ENCODE assay signal across 23 cellular contexts in genomic region chr16:11452746-11453344, GRCh38.
DNase-seq lines count a peak whose midpoint lies in the region; ATAC-seq and TF ChIP-seq lines count a peak whose summit lies in the region.
"Had no signal": no experiment of that assay in that cellular context is flagged by ENCODE, and none has a peak within 500 bp of the region (broad histone marks: within the 10 kb centered on the region; RNA-seq: fewer than 3 reads in every experiment).

No MANE protein-coding gene starts in this region.

- H2AFZ ChIP-seq in mammary epithelial cell (ENCODE audit: low read depth, low read length): peak overlapping the region; percentile 17

- H3K27me3 ChIP-seq in breast epithelium: no peaks in the 10 kb centered on the region
- H3K27me3 ChIP-seq in mammary epithelial cell (ENCODE audit: insufficient read depth, low read length): peaks cover 2% of the 10 kb centered on the region
- no peaks in the 10 kb centered on the region for H3K27me3 ChIP-seq in vagina
- H3K27me3 ChIP-seq: spleen had no signal

- TF ChIP-seq CTCF in breast epithelium (IDR thresholded peaks at IDR 0.05) (no peak), MCF 10A (IDR thresholded peaks at IDR 0.05; ENCODE audit: unreplicated experiment) (no peak), mammary epithelial cell (conservative IDR thresholded peaks at IDR 0.05 in 1 of 2, IDR thresholded peaks at IDR 0.05 in 1 of 2; ENCODE audit: extremely low read depth in 1 of 2, insufficient read depth in 1 of 2, low read depth in 1 of 2, low read length in 2 of 2) (no peak), nephron (IDR thresholded peaks at IDR 0.05; ENCODE audit: unreplicated experiment in 3 of 3) (no peak), vagina (IDR thresholded peaks at IDR 0.05) (no peak)

- H3K79me2 ChIP-seq in mammary epithelial cell (ENCODE audit: insufficient read depth, low read length): no peaks in the 10 kb centered on the region

- POLR2A ChIA-PET in MCF 10A (lab: Yijun Ruan, JAX): no interaction called here

- H3K27me3 Mint-ChIP-seq in MCF 10A (ENCODE audit: insufficient read depth, unreplicated experiment) (peaks cover 19% of the 10 kb centered on the region), nephron (ENCODE audit: low read depth) (peaks cover 9% of the 10 kb centered on the region)
- no peaks in the 10 kb centered on the region for H3K27me3 Mint-ChIP-seq in activated naive CD8-positive, alpha-beta T cell treated with anti-CD3 and anti-CD28 coated beads for 36 hours
- H3K27me3 Mint-ChIP-seq: activated naive CD8-positive, alpha-beta T cell had no signal

- no peak for ATAC-seq in HG03025 (IDR thresholded peaks at IDR 0.05; ENCODE audit: low FRiP score, unreplicated experiment)
- ATAC-seq: CD8-positive, alpha-beta T cell; HepG2; stimulated activated effector memory CD8-positive, alpha-beta T cell treated with anti-CD3 and anti-CD28 coated beads, Interleukin-12 subunit alpha, Interleukin-12 subunit beta, amount 100 ng/mL, for 72 hours had no signal

- H4K20me1 ChIP-seq in mammary epithelial cell (ENCODE audit: insufficient read depth, low read length): no peaks in the 10 kb centered on the region

- TF ChIP-seq POLR2A in breast epithelium (IDR thresholded peaks at IDR 0.05) (no peak), vagina (IDR thresholded peaks at IDR 0.05) (no peak)

- H3K9me3 ChIP-seq in breast epithelium: no peaks in the 10 kb centered on the region
- H3K9me3 ChIP-seq in mammary epithelial cell (replicated peaks; ENCODE audit: insufficient read depth, low read length): no peaks in the 10 kb centered on the region
- no peaks in the 10 kb centered on the region for H3K9me3 ChIP-seq in vagina

- in situ Hi-C loops in mammary epithelial cell (cut with MboI; ENCODE audit: low sequenced_read_pairs in 2 of 2): no loop called here

- DNase-seq in breast epithelium (ENCODE audit: low spot score in 2 of 2) (no peak), MCF 10A (ENCODE audit: unreplicated experiment) (no peak), mammary epithelial cell (no peak), vagina (ENCODE audit: extremely low spot score in 2 of 2) (no peak), NCI-H526 treated with DMSO at 0.1 percent for 48 hours (lab: John Stamatoyannopoulos, UW) (no peak)
- DNase-seq in activated naive CD8-positive, alpha-beta T cell treated with anti-CD3 and anti-CD28 coated beads for 36 hours: no peak
- DNase-seq: 8988T; activated CD4-positive, alpha-beta T cell treated with anti-CD3 and anti-CD28 coated beads, Interleukin-2, amount 50 U/mL, for 48 hours; CD8-positive, alpha-beta T cell; DMS 273 treated with DMSO at 0.1 percent for 48 hours; endodermal cell; glutamatergic neuron; NCI-H1092; NCI-H187 treated with DMSO at 0.1 percent for 48 hours; nucleus accumbens; SHP77; stimulated activated CD4-positive, alpha-beta T cell treated with anti-CD3 and anti-CD28 coated beads, Interleukin-2, amount 100 ng/mL, for 48 hours had no signal

- dilution Hi-C loops in mammary epithelial cell (cut with HindIII; ENCODE audit: low sequenced_read_pairs): loop anchor here (5.0 kb wide), 1 partner anchor 84 kb away; no protein-coding TSS in a partner anchor

- intact Hi-C loops in breast epithelium (cut with DNase I; ENCODE audit: low total_unique reads) (no loop called here), MCF 10A (cut with micrococcal nuclease) (no loop called here), mammary epithelial cell (cut with micrococcal nuclease) (no loop called here), vagina (cut with DNase I) (no loop called here)

- H3K36me3 Mint-ChIP-seq in MCF 10A (ENCODE audit: insufficient read depth, unreplicated experiment) (no peaks in the 10 kb centered on the region), nephron (ENCODE audit: low read depth) (no peaks in the 10 kb centered on the region)
- peaks cover 1% of the 10 kb centered on the region for H3K36me3 Mint-ChIP-seq in activated naive CD8-positive, alpha-beta T cell treated with anti-CD3 and anti-CD28 coated beads for 36 hours
- H3K36me3 Mint-ChIP-seq: CD8-positive, alpha-beta T cell; stimulated activated effector memory CD8-positive, alpha-beta T cell treated with anti-CD3 and anti-CD28 coated beads, Interleukin-12 subunit alpha, Interleukin-12 subunit beta, amount 100 ng/mL, for 72 hours had no signal

- H3K9me3 Mint-ChIP-seq in MCF 10A (ENCODE audit: unreplicated experiment): peaks cover 11% of the 10 kb centered on the region
- H3K9me3 Mint-ChIP-seq in nephron: peaks cover 2% of the 10 kb centered on the region
- H3K9me3 Mint-ChIP-seq in activated naive CD8-positive, alpha-beta T cell treated with anti-CD3 and anti-CD28 coated beads for 36 hours: peaks cover 2% of the 10 kb centered on the region
- H3K9me3 Mint-ChIP-seq: CD8-positive, alpha-beta T cell; stimulated activated effector memory CD8-positive, alpha-beta T cell treated with anti-CD3 and anti-CD28 coated beads, Interleukin-12 subunit alpha, Interleukin-12 subunit beta, amount 100 ng/mL, for 72 hours had no signal

- H3K4me3 Mint-ChIP-seq in MCF 10A (ENCODE audit: unreplicated experiment) (no peak overlapping the region), nephron (no peak overlapping the region)
- H3K4me3 Mint-ChIP-seq in activated naive CD8-positive, alpha-beta T cell treated with anti-CD3 and anti-CD28 coated beads for 36 hours: no peak overlapping the region
- H3K4me3 Mint-ChIP-seq: activated naive CD8-positive, alpha-beta T cell; CD8-positive, alpha-beta T cell; endodermal cell; stimulated activated effector memory CD8-positive, alpha-beta T cell treated with anti-CD3 and anti-CD28 coated beads, Interleukin-12 subunit alpha, Interleukin-12 subunit beta, amount 100 ng/mL, for 72 hours had no signal

- H3K4me3 ChIP-seq in breast epithelium: no peak overlapping the region
- no peak overlapping the region for H3K4me3 ChIP-seq in mammary epithelial cell (replicated peaks in 1 of 3; ENCODE audit: insufficient read depth in 1 of 3, low read depth in 2 of 3, low read length in 3 of 3)
- no peak overlapping the region for H3K4me3 ChIP-seq in vagina
- H3K4me3 ChIP-seq: spleen had no signal

- no peak overlapping the region for H3K4me2 ChIP-seq in mammary epithelial cell (ENCODE audit: insufficient read depth, low read depth, low read length)

- BruUV-seq in MCF 10A (replicated peaks; lab: Mats Ljungman, UMichigan) (no TSS peak), mammary epithelial cell (replicated peaks; lab: Mats Ljungman, UMichigan) (no TSS peak)

- H3K36me3 ChIP-seq in breast epithelium (no peaks in the 10 kb centered on the region), mammary epithelial cell (ENCODE audit: insufficient read depth, low read length) (no peaks in the 10 kb centered on the region), vagina (no peaks in the 10 kb centered on the region)

- no peak overlapping the region for H3K27ac Mint-ChIP-seq in MCF 10A (ENCODE audit: low read depth, unreplicated experiment)
- H3K27ac Mint-ChIP-seq in nephron: peak overlapping the region; percentile 26 to 88 (median 44)
- no peak overlapping the region for H3K27ac Mint-ChIP-seq in activated naive CD8-positive, alpha-beta T cell treated with anti-CD3 and anti-CD28 coated beads for 36 hours
- H3K27ac Mint-ChIP-seq: activated naive CD8-positive, alpha-beta T cell; CD8-positive, alpha-beta T cell; endodermal cell; stimulated activated effector memory CD8-positive, alpha-beta T cell treated with anti-CD3 and anti-CD28 coated beads, Interleukin-12 subunit alpha, Interleukin-12 subunit beta, amount 100 ng/mL, for 72 hours had no signal

- CTCF ChIA-PET in MCF 10A (lab: Yijun Ruan, JAX): interaction anchor here (1.2 kb wide), 1 partner anchor 57 kb away, joined by 3 read pairs; no protein-coding TSS in a partner anchor
- CTCF ChIA-PET in mammary epithelial cell (lab: Charles Lee; ENCODE audit: low non-redundant PET): no interaction called here

- H3K4me1 ChIP-seq in breast epithelium (no peaks in the 10 kb centered on the region), mammary epithelial cell (ENCODE audit: insufficient read depth, low read length) (no peaks in the 10 kb centered on the region), vagina (peaks cover 5% of the 10 kb centered on the region)

- no peaks in the 10 kb centered on the region for H3K4me1 Mint-ChIP-seq in MCF 10A (ENCODE audit: insufficient read depth, unreplicated experiment)
- peaks cover 12% of the 10 kb centered on the region for H3K4me1 Mint-ChIP-seq in nephron
- no peaks in the 10 kb centered on the region for H3K4me1 Mint-ChIP-seq in activated naive CD8-positive, alpha-beta T cell treated with anti-CD3 and anti-CD28 coated beads for 36 hours
- H3K4me1 Mint-ChIP-seq: endodermal cell; stimulated activated effector memory CD8-positive, alpha-beta T cell treated with anti-CD3 and anti-CD28 coated beads, Interleukin-12 subunit alpha, Interleukin-12 subunit beta, amount 100 ng/mL, for 72 hours had no signal

- WGBS in mammary epithelial cell (ENCODE audit: low coverage, missing lambda C conversion rate): 5% methylated on average over 4 of the region's 4 CpGs

- H3K27ac ChIP-seq in breast epithelium: peak overlapping the region; percentile 67 to 78
- H3K27ac ChIP-seq in mammary epithelial cell (ENCODE audit: insufficient read depth, low read depth, low read length): no peak overlapping the region
- H3K27ac ChIP-seq in vagina: peak overlapping the region; percentile 69
- H3K27ac ChIP-seq: spleen had no signal

- H3K9ac ChIP-seq in mammary epithelial cell (ENCODE audit: insufficient read depth, low read length): no peak overlapping the region

Comparison
In these comparisons a context has a peak if more than half of its experiments do, and no peak if none do; other contexts are left out.
1. H3K27ac Mint-ChIP-seq: peak in nephron (3 of 3); none in MCF 10A (single experiment) and activated naive CD8-positive, alpha-beta T cell treated with anti-CD3 and anti-CD28 coated beads for 36 hours (single experiment).